In the genomic region with DNA sequence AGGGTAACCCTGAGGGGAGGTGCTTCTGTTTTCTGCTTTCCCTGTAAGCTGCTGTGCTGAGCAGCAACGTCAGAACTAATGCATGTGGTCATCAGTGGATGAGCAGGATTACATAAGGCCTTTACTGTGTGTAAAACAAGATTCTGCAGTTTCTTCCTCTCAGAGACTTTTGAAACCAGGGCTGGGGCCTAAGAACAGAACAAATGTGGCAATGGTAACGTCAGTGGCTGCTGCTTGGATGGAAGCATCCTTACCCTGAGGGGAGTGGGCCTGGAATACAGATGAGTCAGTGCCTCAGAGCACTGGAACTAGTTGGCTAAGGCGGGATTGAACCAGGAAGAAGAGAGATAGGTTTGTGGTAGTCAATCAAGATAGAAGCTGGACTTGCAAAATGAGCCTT, we compare ENCODE assay signal across 14 cellular contexts.
A peak's percentile ranks its signal among the peaks of the same experiment; 100 is the strongest.
DNase-seq lines count a peak whose midpoint lies in the region; ATAC-seq lines count a peak whose summit lies in the region.
"Had no signal": no experiment of that assay in that cellular context is flagged by ENCODE, and none has a peak within 500 bp of the region (broad histone marks: within the 10 kb centered on the region; RNA-seq: fewer than 3 reads in every experiment).

No MANE protein-coding gene starts in this region.

- H3K4me1 Mint-ChIP-seq in stimulated activated effector memory CD8-positive, alpha-beta T cell treated with anti-CD3 and anti-CD28 coated beads, Interleukin-12 subunit alpha, Interleukin-12 subunit beta, amount 100 ng/mL, for 72 hours = no peaks in the 10 kb centered on the region
- H3K4me1 Mint-ChIP-seq: CD4-positive, alpha-beta memory T cell had no signal

- no peaks in the 10 kb centered on the region for H3K36me3 Mint-ChIP-seq in stimulated activated effector memory CD8-positive, alpha-beta T cell treated with anti-CD3 and anti-CD28 coated beads, Interleukin-12 subunit alpha, Interleukin-12 subunit beta, amount 100 ng/mL, for 72 hours
- H3K36me3 Mint-ChIP-seq: CD4-positive, alpha-beta memory T cell had no signal

- H3K9me3 Mint-ChIP-seq in stimulated activated effector memory CD8-positive, alpha-beta T cell treated with anti-CD3 and anti-CD28 coated beads, Interleukin-12 subunit alpha, Interleukin-12 subunit beta, amount 100 ng/mL, for 72 hours = peaks cover 4% of the 10 kb centered on the region

- DNase-seq in ELF-1 (ENCODE audit: low read depth, low spot score) = peak; percentile 68
- DNase-seq in OCI-M1 (lab: John Stamatoyannopoulos, UW) = peak; percentile 31
- DNase-seq in stimulated activated effector memory CD8-positive, alpha-beta T cell treated with anti-CD3 and anti-CD28 coated beads, Interleukin-12 subunit alpha, Interleukin-12 subunit beta, amount 100 ng/mL, for 72 hours (ENCODE audit: low spot score in 2 of 2) = no peak
- DNase-seq in activated effector memory CD4-positive, alpha-beta T cell treated with Interleukin-2 at 50 U/mL for 16 hours = no peak
- DNase-seq in SIG-M5 treated with dmso at 0.1 percent for 504 hours (lab: John Stamatoyannopoulos, UW; ENCODE audit: unreplicated experiment) = no peak
- no peak for DNase-seq in stimulated activated CD4-positive, alpha-beta T cell treated with anti-CD3 and anti-CD28 coated beads, Interleukin-12 subunit alpha, Interleukin-12 subunit beta, amount 100 ng/mL, for 4 hours
- DNase-seq: BE2C; CD4-positive, alpha-beta memory T cell; DMS79; EL; GDM1; H7; IMR-90 had no signal

- peak; percentile 76 for ATAC-seq in esophagus mucosa
- ATAC-seq in stimulated activated effector memory CD8-positive, alpha-beta T cell treated with anti-CD3 and anti-CD28 coated beads, Interleukin-12 subunit alpha, Interleukin-12 subunit beta, amount 100 ng/mL, for 72 hours = peak; percentile 28

- H3K4me3 Mint-ChIP-seq in stimulated activated effector memory CD8-positive, alpha-beta T cell treated with anti-CD3 and anti-CD28 coated beads, Interleukin-12 subunit alpha, Interleukin-12 subunit beta, amount 100 ng/mL, for 72 hours = no peak overlapping the region
- H3K4me3 Mint-ChIP-seq: CD4-positive, alpha-beta memory T cell had no signal

- H3K27ac Mint-ChIP-seq in stimulated activated effector memory CD8-positive, alpha-beta T cell treated with anti-CD3 and anti-CD28 coated beads, Interleukin-12 subunit alpha, Interleukin-12 subunit beta, amount 100 ng/mL, for 72 hours = no peak overlapping the region
- H3K27ac Mint-ChIP-seq: CD4-positive, alpha-beta memory T cell had no signal

Comparison
In these comparisons a context has a peak if more than half of its experiments do, and no peak if none do; other contexts are left out.
1. DNase-seq: peak in ELF-1 (single experiment) and OCI-M1 (single experiment); none in stimulated activated effector memory CD8-positive, alpha-beta T cell treated with anti-CD3 and anti-CD28 coated beads, Interleukin-12 subunit alpha, Interleukin-12 subunit beta, amount 100 ng/mL, for 72 hours (0 of 2), activated effector memory CD4-positive, alpha-beta T cell treated with Interleukin-2 at 50 U/mL for 16 hours (single experiment), SIG-M5 treated with dmso at 0.1 percent for 504 hours (single experiment) and stimulated activated CD4-positive, alpha-beta T cell treated with anti-CD3 and anti-CD28 coated beads, Interleukin-12 subunit alpha, Interleukin-12 subunit beta, amount 100 ng/mL, for 4 hours (single experiment).